In the genomic region with DNA sequence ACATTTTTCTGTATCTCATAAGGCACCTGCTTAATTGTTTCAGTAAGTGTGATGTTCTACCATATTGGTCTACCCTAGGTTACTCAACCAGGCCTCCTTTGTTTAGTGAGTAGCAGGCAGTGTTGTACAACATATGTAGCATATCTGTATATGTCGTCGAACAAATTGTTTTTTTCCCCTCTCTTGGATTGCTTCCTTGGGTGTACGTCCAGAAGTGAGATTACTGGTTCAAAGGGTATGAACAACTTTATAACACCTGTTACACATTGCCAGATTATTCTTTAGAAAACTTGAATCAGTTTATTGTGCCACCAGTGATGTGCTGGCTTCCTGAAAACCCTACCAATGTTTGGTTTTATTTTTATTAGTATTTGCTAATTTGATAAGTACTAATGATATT, we compare ENCODE assay signal across 28 cellular contexts.
"Had no signal": no experiment of that assay in that cellular context is flagged by ENCODE, and none has a peak within 500 bp of the region (broad histone marks: within the 10 kb centered on the region; RNA-seq: fewer than 3 reads in every experiment).

No MANE protein-coding gene starts in this region.

- H3K27me3 ChIP-seq: pancreas, spleen, suprapubic skin, tibial artery, uterus had no signal

- H3K9me3 Mint-ChIP-seq: stimulated activated effector memory CD8-positive, alpha-beta T cell treated with anti-CD3 and anti-CD28 coated beads, Interleukin-12 subunit alpha, Interleukin-12 subunit beta, amount 100 ng/mL, for 72 hours had no signal

- H3K4me3 ChIP-seq: left ventricle myocardium inferior, lung, pancreas, prostate gland, skin epidermis, spleen, suprapubic skin, thoracic aorta, tibial artery, uterus had no signal

- H3K4me1 ChIP-seq: prostate gland, spleen, uterus had no signal

- H3K4me3 Mint-ChIP-seq: immature natural killer cell; mesothelial cell of epicardium; naive thymus-derived CD8-positive, alpha-beta T cell; nephron; neural crest cell; stimulated activated effector memory CD8-positive, alpha-beta T cell treated with anti-CD3 and anti-CD28 coated beads, Interleukin-12 subunit alpha, Interleukin-12 subunit beta, amount 100 ng/mL, for 72 hours; stimulated activated naive CD8-positive, alpha-beta T cell treated with anti-CD3 and anti-CD28 coated beads, Interleukin-15, Interleukin-2, amounts not matched to agents 100 ng/mL and 50 ng/mL, for 24 hours; type B pancreatic cell had no signal

- H3K27ac ChIP-seq: left ventricle myocardium inferior, pancreas, prostate gland, skin epidermis, spleen, suprapubic skin, thoracic aorta, tibial artery, uterus had no signal

- H3K27me3 Mint-ChIP-seq: naive thymus-derived CD8-positive, alpha-beta T cell; stimulated activated naive CD8-positive, alpha-beta T cell treated with anti-CD3 and anti-CD28 coated beads, Interleukin-15, Interleukin-2, amounts not matched to agents 100 ng/mL and 50 ng/mL, for 24 hours; type B pancreatic cell had no signal

- H3K4me1 Mint-ChIP-seq: immature natural killer cell, neural crest cell had no signal

- ATAC-seq: naive thymus-derived CD8-positive, alpha-beta T cell; right cardiac atrium; sciatic nerve; stimulated activated effector memory CD8-positive, alpha-beta T cell treated with anti-CD3 and anti-CD28 coated beads, Interleukin-12 subunit alpha, Interleukin-12 subunit beta, amount 100 ng/mL, for 72 hours had no signal

- H3K36me3 Mint-ChIP-seq: immature natural killer cell; stimulated activated effector memory CD8-positive, alpha-beta T cell treated with anti-CD3 and anti-CD28 coated beads, Interleukin-12 subunit alpha, Interleukin-12 subunit beta, amount 100 ng/mL, for 72 hours had no signal

- H3K36me3 ChIP-seq: left ventricle myocardium inferior, pancreas, prostate gland, spleen, suprapubic skin, thoracic aorta, tibial artery, uterus had no signal

- H3K27ac Mint-ChIP-seq: immature natural killer cell; mesothelial cell of epicardium; naive thymus-derived CD8-positive, alpha-beta T cell; nephron; stimulated activated effector memory CD8-positive, alpha-beta T cell treated with anti-CD3 and anti-CD28 coated beads, Interleukin-12 subunit alpha, Interleukin-12 subunit beta, amount 100 ng/mL, for 72 hours; stimulated activated naive CD8-positive, alpha-beta T cell treated with anti-CD3 and anti-CD28 coated beads, Interleukin-15, Interleukin-2, amounts not matched to agents 100 ng/mL and 50 ng/mL, for 24 hours; type B pancreatic cell had no signal

- DNase-seq: hypothalamus; immature natural killer cell; kidney; left ventricle myocardium inferior; mesendoderm; naive thymus-derived CD8-positive, alpha-beta T cell; nucleus accumbens; pancreas; posterior cingulate gyrus; retina; right cardiac atrium; spleen; stimulated activated CD4-positive, alpha-beta T cell treated with anti-CD3 and anti-CD28 coated beads, Interleukin-4, amount 100 ng/mL, for 24 hours; stimulated activated naive CD4-positive, alpha-beta T cell; tibial artery; uterus had no signal

- H3K9me3 ChIP-seq: pancreas, prostate gland, spleen, suprapubic skin, thoracic aorta, tibial artery, uterus had no signal
